ENCODE assay signal across 10 cellular contexts in genomic region chr9:116494815-116495634, GRCh38.
DNase-seq lines count a peak whose midpoint lies in the region; ATAC-seq, FAIRE-seq and TF ChIP-seq lines count a peak whose summit lies in the region.
"Had no signal": no experiment of that assay in that cellular context is flagged by ENCODE, and none has a peak within 500 bp of the region (broad histone marks: within the 10 kb centered on the region; RNA-seq: fewer than 3 reads in every experiment).

No MANE protein-coding gene starts in this region.

- 0 out of 2 replicates have a peak, but pooled peaks cover 3% of the 10 kb centered on the region for H3K9me3 Mint-ChIP-seq in WTC11
- peaks cover 2% of the 10 kb centered on the region for H3K9me3 Mint-ChIP-seq in stimulated activated effector memory CD8-positive, alpha-beta T cell treated with anti-CD3 and anti-CD28 coated beads, Interleukin-12 subunit alpha, Interleukin-12 subunit beta, amount 100 ng/mL, for 72 hours
- H3K9me3 Mint-ChIP-seq: CD4-positive, alpha-beta memory T cell had no signal

- no peak overlapping the region for H3K4me3 ChIP-seq in cardiac muscle cell

- peaks cover 12% of the 10 kb centered on the region for H3K4me1 ChIP-seq in cardiac muscle cell (ENCODE audit: low read depth)

- no peak for FAIRE-seq in frontal cortex (lab: Jason Lieb, UNC)

- H3K27ac Mint-ChIP-seq in WTC11 = no peak overlapping the region
- no peak overlapping the region for H3K27ac Mint-ChIP-seq in stimulated activated effector memory CD8-positive, alpha-beta T cell treated with anti-CD3 and anti-CD28 coated beads, Interleukin-12 subunit alpha, Interleukin-12 subunit beta, amount 100 ng/mL, for 72 hours
- H3K27ac Mint-ChIP-seq: CD4-positive, alpha-beta memory T cell; naive thymus-derived CD8-positive, alpha-beta T cell had no signal

- TF ChIP-seq CTCF in WTC11 (IDR thresholded peaks at IDR 0.05) (peak; percentile 61), cardiac muscle cell (IDR thresholded peaks at IDR 0.05; ENCODE audit: low read depth, low read length) (peak; percentile 77)

- no peaks in the 10 kb centered on the region for H3K36me3 ChIP-seq in cardiac muscle cell

- H3K27me3 Mint-ChIP-seq in WTC11 (ENCODE audit: low read depth) = peaks cover 5% of the 10 kb centered on the region; the same call in 1 of the 2 replicates
- H3K27me3 Mint-ChIP-seq: CD4-positive, alpha-beta memory T cell; naive thymus-derived CD8-positive, alpha-beta T cell had no signal

- ATAC-seq in HG02885 (IDR thresholded peaks at IDR 0.05; ENCODE audit: poor library complexity, unreplicated experiment) (peak; percentile 80), WTC11 (peak; percentile 72), HG03378 (IDR thresholded peaks at IDR 0.05; ENCODE audit: unreplicated experiment) (no peak)
- no peak for ATAC-seq in stimulated activated effector memory CD8-positive, alpha-beta T cell treated with anti-CD3 and anti-CD28 coated beads, Interleukin-12 subunit alpha, Interleukin-12 subunit beta, amount 100 ng/mL, for 72 hours
- ATAC-seq: naive thymus-derived CD8-positive, alpha-beta T cell had no signal

- no peaks in the 10 kb centered on the region for H3K36me3 Mint-ChIP-seq in WTC11
- H3K36me3 Mint-ChIP-seq in stimulated activated effector memory CD8-positive, alpha-beta T cell treated with anti-CD3 and anti-CD28 coated beads, Interleukin-12 subunit alpha, Interleukin-12 subunit beta, amount 100 ng/mL, for 72 hours = no peaks in the 10 kb centered on the region

- POLR2A ChIA-PET in WTC11 (lab: Charles Lee) = no interaction called here

- CTCF ChIA-PET in WTC11 (lab: Charles Lee) = interaction anchor here (0.6 to 3.0 kb wide), 22 partner anchors 9 to 357 kb away, joined by 3 to 24 read pairs (median 4); no protein-coding TSS in a partner anchor

- DNase-seq in NCI-H2029 treated with DMSO at 0.1 percent for 48 hours (lab: John Stamatoyannopoulos, UW) = peak; percentile 6
- DNase-seq in NCI-H2029 (lab: John Stamatoyannopoulos, UW) = no peak
- peak; percentile 69 for DNase-seq in WTC11 (ENCODE audit: low spot score)
- peak in 1 of 2 donors; percentile 52 for DNase-seq in cardiac muscle cell (ENCODE audit: low read depth in 1 of 2, low spot score in 1 of 2)
- peak; percentile 5 to 52 for DNase-seq in stimulated activated effector memory CD8-positive, alpha-beta T cell treated with anti-CD3 and anti-CD28 coated beads, Interleukin-12 subunit alpha, Interleukin-12 subunit beta, amount 100 ng/mL, for 72 hours (ENCODE audit: low spot score in 2 of 2)
- no peak for DNase-seq in frontal cortex (ENCODE audit: low spot score in 2 of 2)

- no peaks in the 10 kb centered on the region for H3K9me3 ChIP-seq in cardiac muscle cell (ENCODE audit: low read depth)

- peaks cover 39% of the 10 kb centered on the region for H3K4me1 Mint-ChIP-seq in WTC11
- H3K4me1 Mint-ChIP-seq in stimulated activated effector memory CD8-positive, alpha-beta T cell treated with anti-CD3 and anti-CD28 coated beads, Interleukin-12 subunit alpha, Interleukin-12 subunit beta, amount 100 ng/mL, for 72 hours = no peaks in the 10 kb centered on the region
- H3K4me1 Mint-ChIP-seq: CD4-positive, alpha-beta memory T cell had no signal

- H3K4me3 Mint-ChIP-seq in WTC11 = no peak overlapping the region
- H3K4me3 Mint-ChIP-seq in stimulated activated effector memory CD8-positive, alpha-beta T cell treated with anti-CD3 and anti-CD28 coated beads, Interleukin-12 subunit alpha, Interleukin-12 subunit beta, amount 100 ng/mL, for 72 hours = no peak overlapping the region
- H3K4me3 Mint-ChIP-seq: CD4-positive, alpha-beta memory T cell; naive thymus-derived CD8-positive, alpha-beta T cell had no signal

- H3K27ac ChIP-seq in cardiac muscle cell = no peak overlapping the region

- no peaks in the 10 kb centered on the region for H3K27me3 ChIP-seq in cardiac muscle cell

TF ChIP-seq in WTC11, 78 proteins besides CTCF, POLR2A, EP300 and RAD21:
- no peak for TF ChIP-seq ZNF532 (CRISPR knock-in tag; IDR thresholded peaks at IDR 0.05; ENCODE audit: borderline replicate concordance)
- no peak for TF ChIP-seq ELF4 (CRISPR knock-in tag; IDR thresholded peaks at IDR 0.05; ENCODE audit: low read depth)
- TF ChIP-seq NR3C1 (CRISPR knock-in tag; conservative IDR thresholded peaks at IDR 0.05; ENCODE audit: low read depth) = no peak
- no peak for TF ChIP-seq SP1 (CRISPR knock-in tag; conservative IDR thresholded peaks at IDR 0.05)
- TF ChIP-seq IRF2 (CRISPR knock-in tag; IDR thresholded peaks at IDR 0.05; ENCODE audit: borderline replicate concordance, low read depth) = no peak
- no peak for TF ChIP-seq GABPB1 (CRISPR knock-in tag; IDR thresholded peaks at IDR 0.05)
- TF ChIP-seq FOXK1 (CRISPR knock-in tag; IDR thresholded peaks at IDR 0.05) = no peak
- no peak for TF ChIP-seq CDX4 (CRISPR knock-in tag; IDR thresholded peaks at IDR 0.05; ENCODE audit: borderline replicate concordance)
- TF ChIP-seq CREM (CRISPR knock-in tag; IDR thresholded peaks at IDR 0.05) = no peak
- TF ChIP-seq ZNF512 (CRISPR knock-in tag; IDR thresholded peaks at IDR 0.05; ENCODE audit: borderline replicate concordance) = no peak
- no peak for TF ChIP-seq ZMAT4 (CRISPR knock-in tag; IDR thresholded peaks at IDR 0.05)
- no peak for TF ChIP-seq NFE2L1 (CRISPR knock-in tag; IDR thresholded peaks at IDR 0.05)

Comparison
In these comparisons a context has a peak if more than half of its experiments do, and no peak if none do; other contexts are left out.
1. DNase-seq: peak in NCI-H2029 treated with DMSO at 0.1 percent for 48 hours (single experiment), WTC11 (single experiment) and stimulated activated effector memory CD8-positive, alpha-beta T cell treated with anti-CD3 and anti-CD28 coated beads, Interleukin-12 subunit alpha, Interleukin-12 subunit beta, amount 100 ng/mL, for 72 hours (2 of 2); none in NCI-H2029 (single experiment) and frontal cortex (0 of 2).
2. ATAC-seq: peak in HG02885 (single experiment) and WTC11 (single experiment); none in stimulated activated effector memory CD8-positive, alpha-beta T cell treated with anti-CD3 and anti-CD28 coated beads, Interleukin-12 subunit alpha, Interleukin-12 subunit beta, amount 100 ng/mL, for 72 hours (single experiment) and HG03378 (single experiment).